ENCODE assay signal across 28 cellular contexts in the genomic region with DNA sequence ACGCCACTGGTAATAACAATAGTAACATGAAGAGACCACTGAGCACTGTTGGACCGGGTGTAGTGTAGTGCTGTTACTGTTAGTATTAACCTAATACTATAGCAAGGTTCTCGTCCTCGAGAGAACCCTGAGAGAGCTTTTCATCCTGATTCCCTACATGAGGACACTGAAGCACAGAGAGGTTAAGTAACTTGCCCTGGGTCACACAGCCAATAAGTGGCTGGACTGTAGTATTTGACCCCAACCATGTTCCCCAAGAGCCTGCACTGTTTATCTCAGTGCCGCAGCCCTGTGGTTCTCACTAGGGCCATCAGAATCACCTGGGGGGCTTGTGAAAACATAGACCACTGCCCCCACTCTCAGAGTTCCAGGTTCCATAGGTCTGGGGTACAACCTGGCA.
"Had no signal": no experiment of that assay in that cellular context is flagged by ENCODE, and none has a peak within 500 bp of the region (broad histone marks: within the 10 kb centered on the region; RNA-seq: fewer than 3 reads in every experiment).

No MANE protein-coding gene starts in this region.

- H3K27ac ChIP-seq: body of pancreas, brain microvascular endothelial cell, breast epithelium, VCaP had no signal

- DNase-seq: activated B cell treated with CpG ODN at 0.5 μM for 24 hours; activated CD4-positive, alpha-beta memory T cell treated with anti-CD3 and anti-CD28 coated beads for 36 hours; activated CD4-positive, alpha-beta T cell treated with anti-CD3 and anti-CD28 coated beads for 4 hours; activated CD4-positive, alpha-beta T cell treated with anti-CD3 and anti-CD28 coated beads, Interleukin-2, amount 10 ng/mL, durations not matched to agents 24 days and 14 days; activated CD4-positive, alpha-beta T cell treated with anti-CD3 and anti-CD28 coated beads, Interleukin-2, amount 50 U/mL, for 1 hour; activated CD4-positive, alpha-beta T cell treated with anti-CD3 and anti-CD28 coated beads, Interleukin-2, amount 50 U/mL, for 4 hours; activated CD4-positive, CD25-positive, alpha-beta regulatory T cell treated with anti-CD3 and anti-CD28 coated beads, Interleukin-2, amount 50 U/mL, for 72 hours; activated CD8-positive, alpha-beta memory T cell treated with anti-CD3 and anti-CD28 coated beads, Interleukin-2, amount 50 U/mL, for 4 hours; activated CD8-positive, alpha-beta T cell treated with anti-CD3 and anti-CD28 coated beads for 36 hours; activated effector memory CD4-positive, alpha-beta T cell treated with Interleukin-2 at 50 U/mL for 16 hours; activated gamma-delta T cell; activated naive CD4-positive, alpha-beta T cell treated with anti-CD3 and anti-CD28 coated beads, Interleukin-2, amount 10 ng/mL, durations not matched to agents 7 days and 5 days; activated naive CD4-positive, alpha-beta T cell treated with Interleukin-2 at 50 U/mL for 16 hours; activated naive CD8-positive, alpha-beta T cell treated with anti-CD3 and anti-CD28 coated beads, Interleukin-2, amount 10 ng/mL, durations not matched to agents 7 days and 5 days; activated naive CD8-positive, alpha-beta T cell treated with anti-CD3 and anti-CD28 coated beads, Interleukin-2, amount 50 U/mL, for 24 hours; activated T-cell treated with anti-CD3 and anti-CD28 coated beads, Interleukin-2, amount 50 U/mL, for 24 hours; activated T-cell treated with anti-CD3 and anti-CD28 coated beads, Interleukin-2, amount 50 U/mL, for 48 hours; amygdala; anterior cingulate cortex; body of pancreas; brain microvascular endothelial cell; central memory CD4-positive, alpha-beta T cell; T-helper 1 cell; T-helper 2 cell; T-helper 9 cell had no signal

- H3K4me3 ChIP-seq: body of pancreas, breast epithelium had no signal

- H3K36me3 ChIP-seq: brain microvascular endothelial cell, breast epithelium had no signal

- H3K9me3 ChIP-seq: body of pancreas, breast epithelium had no signal

- ATAC-seq: activated CD8-positive, alpha-beta T cell treated with anti-CD3 and anti-CD28 coated beads for 36 hours; activated naive CD8-positive, alpha-beta T cell treated with anti-CD3 and anti-CD28 coated beads, Interleukin-2, amount 50 U/mL, for 24 hours; body of pancreas had no signal

- H3K27me3 ChIP-seq: body of pancreas, brain microvascular endothelial cell had no signal

- H3K4me1 ChIP-seq: breast epithelium had no signal

- FAIRE-seq: TTC549 had no signal
